Comparison of ENCODE assay signal across 9 cellular contexts in genomic region chr18:11852048-11852341, GRCh38. TPM values are rescaled to one million over a fixed set of nuclear protein-coding genes. Genes with fewer than 3 reads are reported as not detected.
A peak's percentile ranks its signal among the peaks of the same experiment; 100 is the strongest.
DNase-seq lines count a peak whose midpoint lies in the region; ATAC-seq, FAIRE-seq and TF ChIP-seq lines count a peak whose summit lies in the region.
"Had no signal": no experiment of that assay in that cellular context is flagged by ENCODE, and none has a peak within 500 bp of the region (broad histone marks: within the 10 kb centered on the region; RNA-seq: fewer than 3 reads in every experiment).

No MANE protein-coding gene starts in this region.

- peaks cover 3% of the 10 kb centered on the region for H3K36me3 Mint-ChIP-seq in T-helper 1 cell treated with Interleukin-12 subunit alpha and Interleukin-12 subunit beta and Interleukin-4 antibody, amounts not matched to agents 30 μg/mL and 1 μg/mL, for 36 hours (ENCODE audit: low read depth)
- no peaks in the 10 kb centered on the region for H3K36me3 Mint-ChIP-seq in activated naive CD8-positive, alpha-beta T cell

- H3K36me3 ChIP-seq in keratinocyte (ENCODE audit: control insufficient read depth in 2 of 2, extremely low read depth in 1 of 2, insufficient read depth in 2 of 2, low read length in 2 of 2) (peaks cover 1 to 3% of the 10 kb centered on the region in 2 experiments), stomach smooth muscle (ENCODE audit: control insufficient read depth in 2 of 2, insufficient read depth in 2 of 2, low read length in 2 of 2) (no peaks in the 10 kb centered on the region)

- H3K79me2 ChIP-seq in keratinocyte (ENCODE audit: control insufficient read depth, insufficient read depth, low read length): peaks cover 31% of the 10 kb centered on the region

- H3K27ac ChIP-seq in keratinocyte (ENCODE audit: control insufficient read depth, insufficient read depth, low read length) (peak overlapping the region; percentile 100), stomach smooth muscle (ENCODE audit: low read length) (peak overlapping the region; percentile 97)

- peak overlapping the region; percentile 100 for H3K4me3 Mint-ChIP-seq in T-helper 1 cell treated with Interleukin-12 subunit alpha and Interleukin-12 subunit beta and Interleukin-4 antibody, amounts not matched to agents 30 μg/mL and 1 μg/mL, for 36 hours
- peak overlapping the region; percentile 100 for H3K4me3 Mint-ChIP-seq in activated naive CD8-positive, alpha-beta T cell

- no peak overlapping the region for H2AFZ ChIP-seq in keratinocyte (ENCODE audit: control insufficient read depth, low read length)

- peaks cover 25% of the 10 kb centered on the region for H3K4me1 Mint-ChIP-seq in T-helper 1 cell treated with Interleukin-12 subunit alpha and Interleukin-12 subunit beta and Interleukin-4 antibody, amounts not matched to agents 30 μg/mL and 1 μg/mL, for 36 hours (ENCODE audit: low read depth)
- H3K4me1 Mint-ChIP-seq in activated naive CD8-positive, alpha-beta T cell (ENCODE audit: low read depth): peaks cover 56% of the 10 kb centered on the region

- H3K4me3 ChIP-seq in keratinocyte (ENCODE audit: control insufficient read depth in 2 of 3, extremely low read depth in 1 of 3, insufficient read depth in 2 of 3, low read depth in 1 of 3, low read length in 3 of 3) (peak overlapping the region; percentile 61 to 100 (median 99)), stomach smooth muscle (ENCODE audit: low read length in 2 of 2) (peak overlapping the region; percentile 96 to 100)

- H3K4me1 ChIP-seq in keratinocyte (ENCODE audit: control insufficient read depth, extremely low read depth, insufficient read depth, low read length): peaks cover 34% of the 10 kb centered on the region
- peaks cover 20% of the 10 kb centered on the region for H3K4me1 ChIP-seq in stomach smooth muscle (ENCODE audit: control insufficient read depth, insufficient read depth, low read length)

- DNase-seq in T-helper 1 cell (no peak), keratinocyte (ENCODE audit: low read depth, low spot score) (no peak)
- DNase-seq in stimulated activated CD4-positive, alpha-beta T cell treated with anti-CD3 and anti-CD28 coated beads, Interleukin-12 subunit alpha, Interleukin-12 subunit beta, amount 100 ng/mL, for 4 hours: no peak
- no peak for DNase-seq in activated CD4-positive, CD25-positive, alpha-beta regulatory T cell (lab: John Stamatoyannopoulos, UW)

- peak overlapping the region; percentile 91 for H3K4me2 ChIP-seq in keratinocyte (ENCODE audit: control insufficient read depth, extremely low read depth, insufficient read depth, low read depth, low read length)

- H3K27ac Mint-ChIP-seq in T-helper 1 cell treated with Interleukin-12 subunit alpha and Interleukin-12 subunit beta and Interleukin-4 antibody, amounts not matched to agents 30 μg/mL and 1 μg/mL, for 36 hours: peak overlapping the region; percentile 100
- H3K27ac Mint-ChIP-seq in activated naive CD8-positive, alpha-beta T cell: peak overlapping the region; percentile 100

- H3K9me3 Mint-ChIP-seq in T-helper 1 cell treated with Interleukin-12 subunit alpha and Interleukin-12 subunit beta and Interleukin-4 antibody, amounts not matched to agents 30 μg/mL and 1 μg/mL, for 36 hours: no peaks in the 10 kb centered on the region
- H3K9me3 Mint-ChIP-seq in activated naive CD8-positive, alpha-beta T cell (ENCODE audit: low read depth): no peaks in the 10 kb centered on the region

- FAIRE-seq in keratinocyte (lab: Jason Lieb, UNC): no peak
- FAIRE-seq: A204.1 had no signal

- dilution Hi-C loops in keratinocyte (cut with MboI; ENCODE audit: extremely low pct_ligation_motif_present, low sequenced_read_pairs): no loop called here

- peak overlapping the region; percentile 100 for H3K9ac ChIP-seq in keratinocyte (ENCODE audit: control insufficient read depth, extremely low read depth, insufficient read depth, low read length)
- H3K9ac ChIP-seq in stomach smooth muscle (ENCODE audit: low read length in 2 of 2): peak overlapping the region; percentile 90 to 100

- no peak for ATAC-seq in GM18517 (IDR thresholded peaks at IDR 0.05; ENCODE audit: unreplicated experiment)

- H3K27me3 Mint-ChIP-seq in T-helper 1 cell treated with Interleukin-12 subunit alpha and Interleukin-12 subunit beta and Interleukin-4 antibody, amounts not matched to agents 30 μg/mL and 1 μg/mL, for 36 hours (ENCODE audit: low read depth): no peaks in the 10 kb centered on the region
- no peaks in the 10 kb centered on the region for H3K27me3 Mint-ChIP-seq in activated naive CD8-positive, alpha-beta T cell

- no peaks in the 10 kb centered on the region for H3K27me3 ChIP-seq in keratinocyte (ENCODE audit: control insufficient read depth, extremely low read depth, insufficient read depth, low read length)
- no peaks in the 10 kb centered on the region for H3K27me3 ChIP-seq in stomach smooth muscle (ENCODE audit: control insufficient read depth in 1 of 2, insufficient read depth in 2 of 2, low read length in 2 of 2)

- no peaks in the 10 kb centered on the region for H4K20me1 ChIP-seq in keratinocyte (ENCODE audit: control insufficient read depth, extremely low read depth, insufficient read depth, low read length)

- no peak for TF ChIP-seq CTCF in keratinocyte (optimal IDR thresholded peaks at IDR 0.05 in 1 of 3, IDR thresholded peaks at IDR 0.05 in 1 of 3, conservative IDR thresholded peaks at IDR 0.05 in 1 of 3; ENCODE audit: extremely low read depth in 1 of 3, insufficient read depth in 2 of 3, low read length in 3 of 3)

- H3K9me3 ChIP-seq in keratinocyte (ENCODE audit: control insufficient read depth, low read depth, low read length) (no peaks in the 10 kb centered on the region), stomach smooth muscle (ENCODE audit: control insufficient read depth in 2 of 2, low read length in 2 of 2) (no peaks in the 10 kb centered on the region)

- H3K9me1 ChIP-seq in keratinocyte (ENCODE audit: control insufficient read depth, extremely low read depth, insufficient read depth, low read length): no peaks in the 10 kb centered on the region

RNA-seq across cellular contexts. Expression of gene CHMP1B, which starts 0.8 kb away (rescaled TPM):
- polyA plus RNA-seq in keratinocyte: 30.7 to 54.7 TPM (median 51.4 TPM) in 3 replicates
- 72.0 TPM for polyA plus RNA-seq in keratinocyte (2011; ENCODE audit: low read depth)
- polyA plus RNA-seq in keratinocyte (2011; cell fraction: cytosol; rRNA removed): 34.0 and 35.9 TPM in 2 replicates
- 91.1 and 111 TPM in 2 replicates for polyA plus RNA-seq in keratinocyte (2011; cell fraction: nucleus; rRNA removed)
- 33.8 and 55.2 TPM in 2 replicates for polyA plus RNA-seq in keratinocyte (2012; ENCODE audit: low replicate concordance)
- polyA minus RNA-seq in keratinocyte: 14.3 to 37.4 TPM (median 34.8 TPM) in 3 replicates
- 31.1 TPM for polyA minus RNA-seq in keratinocyte (2011; cell fraction: cytosol; rRNA and poly(A)+ RNA removed)
- polyA minus RNA-seq in keratinocyte (2011; cell fraction: nucleus; rRNA and poly(A)+ RNA removed): 36.0 and 53.2 TPM in 2 replicates

RNA-seq across cellular contexts. Expression of gene MPPE1, which starts 56.1 kb away (rescaled TPM):
- polyA plus RNA-seq in keratinocyte: 14.4 to 25.0 TPM (median 21.0 TPM) in 3 replicates
- polyA plus RNA-seq in keratinocyte (2011; ENCODE audit: low read depth): 34.4 TPM
- 11.2 and 12.1 TPM in 2 replicates for polyA plus RNA-seq in keratinocyte (2011; cell fraction: cytosol; rRNA removed)
- polyA plus RNA-seq in keratinocyte (2011; cell fraction: nucleus; rRNA removed): 37.7 and 41.5 TPM in 2 replicates
- polyA plus RNA-seq in keratinocyte (2012; ENCODE audit: low replicate concordance): 23.3 and 39.4 TPM in 2 replicates
- 8.7 to 15.7 TPM (median 15.1 TPM) in 3 replicates for polyA minus RNA-seq in keratinocyte
- polyA minus RNA-seq in keratinocyte (2011; cell fraction: cytosol; rRNA and poly(A)+ RNA removed): 10.9 TPM
- polyA minus RNA-seq in keratinocyte (2011; cell fraction: nucleus; rRNA and poly(A)+ RNA removed): 17.3 and 35.8 TPM in 2 replicates
